8 cellular contexts compared by ENCODE assay signal in the genomic region with DNA sequence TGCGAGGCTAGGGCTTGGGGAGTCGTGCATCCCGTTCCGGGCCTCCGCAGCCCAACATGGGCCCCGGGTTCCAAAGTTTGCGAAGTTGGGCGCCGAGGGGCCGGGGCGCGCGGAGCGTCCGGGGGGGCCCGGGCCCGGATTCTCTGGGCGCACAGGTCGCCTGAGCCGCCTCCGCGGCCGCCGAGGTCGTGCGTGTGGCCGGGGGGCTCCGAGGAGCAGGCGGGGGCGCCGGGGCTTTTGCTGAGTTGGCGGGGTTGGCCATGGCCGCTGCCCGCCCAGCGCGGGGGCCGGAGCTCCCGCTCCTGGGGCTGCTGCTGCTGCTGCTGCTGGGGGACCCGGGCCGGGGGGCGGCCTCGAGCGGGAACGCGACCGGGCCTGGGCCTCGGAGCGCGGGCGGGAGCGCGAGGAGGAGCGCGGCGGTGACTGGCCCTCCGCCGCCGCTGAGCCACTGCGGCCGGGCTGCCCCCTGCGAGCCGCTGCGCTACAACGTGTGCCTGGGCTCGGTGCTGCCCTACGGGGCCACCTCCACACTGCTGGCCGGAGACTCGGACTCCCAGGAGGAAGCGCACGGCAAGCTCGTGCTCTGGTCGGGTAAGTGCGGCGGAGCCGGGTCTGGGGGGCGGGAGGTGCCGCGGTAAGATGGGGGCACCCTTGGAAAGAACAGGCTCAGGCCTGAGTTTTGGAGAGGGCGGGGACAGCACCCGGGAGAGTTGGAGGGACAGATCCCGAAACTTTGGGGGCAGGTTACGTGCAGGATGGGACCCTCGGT. TPM values are rescaled to one million over a fixed set of nuclear protein-coding genes. Genes with fewer than 3 reads are reported as not detected.
DNase-seq lines count a peak whose midpoint lies in the region; ATAC-seq and TF ChIP-seq lines count a peak whose summit lies in the region.

No MANE protein-coding gene starts in this region.

- WGBS in heart right ventricle, 2 donors, result 1% methylated on average over 80 to 83 of the region's 83 CpGs

- peaks cover 0 to 20% (median 12%) of the 10 kb centered on the region in 9 donors for H3K4me1 ChIP-seq in heart right ventricle

- ATAC-seq in heart right ventricle (peak; percentile 34 to 71 (median 52)), GM19452 (IDR thresholded peaks at IDR 0.05; ENCODE audit: unreplicated experiment) (no peak), GM18858 (IDR thresholded peaks at IDR 0.05; ENCODE audit: unreplicated experiment) (no peak)

- intact Hi-C loops in heart right ventricle (cut with DNase I), result no loop called here

- DNase-seq in activated T-cell treated with anti-CD3 and anti-CD28 coated beads, Interleukin-2, amount 50 U/mL, for 24 hours, result peak; percentile 37
- DNase-seq in activated T-cell treated with anti-CD3 and anti-CD28 coated beads, Interleukin-2, amount 50 U/mL, for 48 hours, result no peak
- DNase-seq in WERI-Rb-1 (no peak), heart right ventricle (peak in 1 of 2 donors; percentile 29), retinal pigment epithelial cell (ENCODE audit: low read depth) (no peak), amniotic stem cell (lab: John Stamatoyannopoulos, UW) (no peak)

- H3K9me3 ChIP-seq in WERI-Rb-1 (ENCODE audit: severe bottlenecking) (no peaks in the 10 kb centered on the region), heart right ventricle (no peaks in the 10 kb centered on the region)

- peak overlapping the region; percentile 53 for H3K27ac ChIP-seq in WERI-Rb-1
- peak overlapping the region in 6 of 10 donors; percentile 35 to 67 (median 58) for H3K27ac ChIP-seq in heart right ventricle

- H3K4me3 Mint-ChIP-seq in activated T-cell treated with anti-CD3 and anti-CD28 coated beads, Interleukin-2, amount 50 U/mL, for 24 hours, result peak overlapping the region; percentile 60

- H3K36me3 ChIP-seq in WERI-Rb-1 (no peaks in the 10 kb centered on the region), heart right ventricle (no peaks in the 10 kb centered on the region)

- peak overlapping the region; percentile 50 for H3K4me3 ChIP-seq in WERI-Rb-1 (ENCODE audit: low read depth, low read length)
- H3K4me3 ChIP-seq in heart right ventricle, result peak overlapping the region; percentile 50 to 91 (median 79)
- peak overlapping the region; percentile 72 for H3K4me3 ChIP-seq in retinal pigment epithelial cell (ENCODE audit: low read length)

- no peaks in the 10 kb centered on the region for H3K27me3 ChIP-seq in WERI-Rb-1 (ENCODE audit: insufficient read depth, low read depth, severe bottlenecking)
- peaks cover 0 to 43% (median 2%) of the 10 kb centered on the region in 7 donors for H3K27me3 ChIP-seq in heart right ventricle

- no peaks in the 10 kb centered on the region for H3K36me3 Mint-ChIP-seq in activated T-cell treated with anti-CD3 and anti-CD28 coated beads, Interleukin-2, amount 50 U/mL, for 24 hours (ENCODE audit: low read depth)

- no peak overlapping the region for H3K27ac Mint-ChIP-seq in activated T-cell treated with anti-CD3 and anti-CD28 coated beads, Interleukin-2, amount 50 U/mL, for 24 hours

- peaks cover 9% of the 10 kb centered on the region for H3K4me1 Mint-ChIP-seq in activated T-cell treated with anti-CD3 and anti-CD28 coated beads, Interleukin-2, amount 50 U/mL, for 24 hours (ENCODE audit: low read depth)

- H3K9me3 Mint-ChIP-seq in activated T-cell treated with anti-CD3 and anti-CD28 coated beads, Interleukin-2, amount 50 U/mL, for 24 hours, result no peaks in the 10 kb centered on the region

- TF ChIP-seq CTCF in WERI-Rb-1 (IDR thresholded peaks at IDR 0.05; ENCODE audit: low read depth, low read length) (no peak), heart right ventricle (IDR thresholded peaks at IDR 0.05) (no peak), retinal pigment epithelial cell (conservative IDR thresholded peaks at IDR 0.05; ENCODE audit: low read depth, low read length) (no peak)

- H3K27me3 Mint-ChIP-seq in activated T-cell treated with anti-CD3 and anti-CD28 coated beads, Interleukin-2, amount 50 U/mL, for 24 hours, result peaks cover 71% of the 10 kb centered on the region

RNA-seq across cellular contexts. Expression of gene SMO, which starts 0.6 kb away (rescaled TPM):
- total RNA-seq in heart right ventricle, result 1 to 10 TPM; 3.1 to 7.1 (median 4.9) TPM
- 1 to 10 TPM; 1.7 to 8.3 TPM for polyA plus RNA-seq in heart right ventricle

RNA-seq across cellular contexts. Expression of gene AHCYL2, which starts 35.8 kb away (rescaled TPM):
- 1 to 10 TPM; 4.6 to 7.7 (median 5.7) TPM for total RNA-seq in heart right ventricle
- polyA plus RNA-seq in heart right ventricle, result 1 to 10 TPM; 2.5 to 2.9 TPM

RNA-seq across cellular contexts. Expression of gene TSPAN33, which starts 44.6 kb away (rescaled TPM):
- 10 to 100 TPM in 4 of 10 donors, 1 to 10 TPM in 6; 6.8 to 13.1 (median 9.0) TPM for total RNA-seq in heart right ventricle
- polyA plus RNA-seq in heart right ventricle, result 1 to 10 TPM; 2.8 to 5.9 TPM

Comparison
In these comparisons a context has a peak if more than half of its experiments do, and no peak if none do; other contexts are left out.
1. ATAC-seq: peak in heart right ventricle (8 of 8); none in GM19452 (single experiment) and GM18858 (single experiment).
2. Peak in every context shown above with its lines, with median percentiles within 50 percentile points of each other: H3K4me3 ChIP-seq.